ENCODE assay signal across 8 cellular contexts in genomic region chr1:35932158-35932636, GRCh38. TPM values are rescaled to one million over a fixed set of nuclear protein-coding genes. Genes with fewer than 3 reads are reported as not detected.
DNase-seq lines count a peak whose midpoint lies in the region; ATAC-seq and TF ChIP-seq lines count a peak whose summit lies in the region.

No MANE protein-coding gene starts in this region.

- CTCF ChIA-PET in PC-9 (lab: Charles Lee), result no interaction called here

- TF ChIP-seq EP300 in esophagus muscularis mucosa (IDR thresholded peaks at IDR 0.05), result no peak

- peak overlapping the region; percentile 90 for H3K27ac ChIP-seq in PC-9
- peak overlapping the region; percentile 96 to 99 (median 99) for H3K27ac ChIP-seq in esophagus muscularis mucosa (replicated peaks in 1 of 4)
- no peak overlapping the region for H3K27ac ChIP-seq in rectal smooth muscle tissue (ENCODE audit: low read depth, low read length)

- 47% methylated on average over 7 of the region's 7 CpGs for WGBS in esophagus muscularis mucosa

- H3K9me3 ChIP-seq in PC-9 (ENCODE audit: insufficient read depth, low read depth), result no peaks in the 10 kb centered on the region
- no peaks in the 10 kb centered on the region for H3K9me3 ChIP-seq in esophagus muscularis mucosa

- 0 out of 2 replicates have a peak overlapping the region, but pooled peaks have one; percentile 92 for H2AFZ ChIP-seq in PC-9

- H3K9me2 ChIP-seq in PC-9 (ENCODE audit: insufficient read depth), result no peaks in the 10 kb centered on the region

- no peak for TF ChIP-seq POLR2A in esophagus muscularis mucosa (IDR thresholded peaks at IDR 0.05; ENCODE audit: low read depth)

- intact Hi-C loops in PC-9 (cut with micrococcal nuclease; ENCODE audit: unreplicated experiment), result no loop called here
- intact Hi-C loops in esophagus muscularis mucosa (cut with DNase I), result no loop called here

- H3K4me3 ChIP-seq in GM06990 (replicated peaks; ENCODE audit: low read depth, low read length), result peak overlapping the region; percentile 89
- peak overlapping the region; percentile 87 for H3K4me3 ChIP-seq in PC-9
- peak overlapping the region; percentile 80 to 96 (median 90) for H3K4me3 ChIP-seq in esophagus muscularis mucosa
- peak overlapping the region; percentile 91 for H3K4me3 ChIP-seq in rectal smooth muscle tissue (ENCODE audit: low read length)

- H3K36me3 ChIP-seq in GM06990 (ENCODE audit: control insufficient read depth, insufficient read depth, low read length) (no peaks in the 10 kb centered on the region), PC-9 (ENCODE audit: low read depth) (no peaks in the 10 kb centered on the region), esophagus muscularis mucosa (no peaks in the 10 kb centered on the region), rectal smooth muscle tissue (ENCODE audit: control insufficient read depth, insufficient read depth, low read length) (no peaks in the 10 kb centered on the region)

- no TSS peak for BruUV-seq in PC-9 (replicated peaks; lab: Mats Ljungman, UMichigan)

- TF ChIP-seq CTCF in GM06990 (IDR thresholded peaks at IDR 0.05; ENCODE audit: insufficient read depth, low read length, poor library complexity, severe bottlenecking) (no peak), PC-9 (conservative IDR thresholded peaks at IDR 0.05) (no peak), esophagus muscularis mucosa (IDR thresholded peaks at IDR 0.05) (no peak)

- H3F3A ChIP-seq in PC-9 (ENCODE audit: insufficient read depth, low read depth), result peaks cover 30% of the 10 kb centered on the region

- peak overlapping the region; percentile 96 for H3K4me2 ChIP-seq in PC-9

- POLR2A ChIA-PET in PC-9 (lab: Charles Lee; ENCODE audit: unreplicated experiment), result interaction anchor here (0.6 kb wide), 1 partner anchor 192 kb away, joined by 4 read pairs; no protein-coding TSS in a partner anchor

- H3K4me1 ChIP-seq in PC-9 (replicated peaks; ENCODE audit: insufficient read depth) (peaks cover 30% of the 10 kb centered on the region), esophagus muscularis mucosa (peaks cover 8 to 60% (median 54%) of the 10 kb centered on the region in 4 donors), rectal smooth muscle tissue (ENCODE audit: control insufficient read depth, insufficient read depth, low read length) (peaks cover 3% of the 10 kb centered on the region)

- H4K20me1 ChIP-seq in PC-9 (ENCODE audit: insufficient read depth), result peaks cover 30% of the 10 kb centered on the region

- H3K27me3 ChIP-seq in GM06990 (replicated peaks; ENCODE audit: control insufficient read depth, insufficient read depth, low read length) (no peaks in the 10 kb centered on the region), PC-9 (ENCODE audit: insufficient read depth, low read depth) (no peaks in the 10 kb centered on the region), esophagus muscularis mucosa (no peaks in the 10 kb centered on the region), rectal smooth muscle tissue (ENCODE audit: control insufficient read depth, insufficient read depth, low read length) (no peaks in the 10 kb centered on the region)

- peaks cover 67% of the 10 kb centered on the region for H3K79me2 ChIP-seq in PC-9 (ENCODE audit: low read depth)

- ATAC-seq in HG02884 (IDR thresholded peaks at IDR 0.05; ENCODE audit: unreplicated experiment) (no peak), HG03432 (IDR thresholded peaks at IDR 0.05; ENCODE audit: unreplicated experiment) (no peak)

- no peak for DNase-seq in GM06990 (ENCODE audit: extremely low read depth, insufficient read length)
- DNase-seq in PC-9, result no peak
- no peak for DNase-seq in esophagus muscularis mucosa (ENCODE audit: extremely low spot score)
- no peak for DNase-seq in medulla oblongata (ENCODE audit: extremely low spot score)
- no peak for DNase-seq in anterior cingulate cortex (lab: John Stamatoyannopoulos, UW)

- no peak overlapping the region for H3K9ac ChIP-seq in rectal smooth muscle tissue (ENCODE audit: low read length)

RNA-seq across cellular contexts. Expression of gene AGO3, which starts 1.3 kb away (rescaled TPM):
- total RNA-seq in PC-9 (2021), result 47.5 and 50.1 TPM in 2 replicates
- total RNA-seq in esophagus muscularis mucosa, result 10 to 100 TPM; 19.9 to 23.3 (median 21.0) TPM

RNA-seq across cellular contexts. Expression of gene AGO1, which starts 49.2 kb away (rescaled TPM):
- total RNA-seq in PC-9 (2021), result 47.9 and 66.0 TPM in 2 replicates
- total RNA-seq in esophagus muscularis mucosa, result 10 to 100 TPM; 16.2 to 32.6 (median 24.4) TPM
